Comparison of ENCODE assay signal across 13 cellular contexts in the genomic region with DNA sequence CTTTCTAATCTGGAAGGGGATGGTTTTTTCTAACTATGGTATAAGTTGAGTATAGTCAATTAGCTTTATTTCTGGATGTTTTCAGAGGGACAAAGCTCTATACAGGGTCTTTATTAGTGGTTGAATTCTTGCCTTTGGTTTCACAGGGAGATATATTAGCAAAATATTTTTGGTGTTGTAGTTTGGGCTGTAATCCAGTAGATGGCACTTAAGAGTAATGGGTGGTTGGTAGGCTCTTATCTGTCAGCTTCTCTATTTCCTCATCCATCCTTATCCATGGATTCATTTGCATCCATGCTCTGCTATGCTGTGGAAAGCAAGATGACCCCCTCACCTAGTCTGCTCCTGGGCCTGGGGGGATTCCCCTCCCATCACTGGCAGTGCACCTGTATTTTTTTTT.
DNase-seq lines count a peak whose midpoint lies in the region; ATAC-seq and TF ChIP-seq lines count a peak whose summit lies in the region.
"Had no signal": no experiment of that assay in that cellular context is flagged by ENCODE, and none has a peak within 500 bp of the region (broad histone marks: within the 10 kb centered on the region; RNA-seq: fewer than 3 reads in every experiment).

No MANE protein-coding gene starts in this region.

- BruUV-seq in A673 (replicated peaks; lab: Mats Ljungman, UMichigan): no TSS peak

- no peak overlapping the region for H3K27ac ChIP-seq in A673 (ENCODE audit: low read depth, low read length, poor library complexity, severe bottlenecking)
- no peak overlapping the region for H3K27ac ChIP-seq in brain microvascular endothelial cell

- TF ChIP-seq CTCF in A673 (conservative IDR thresholded peaks at IDR 0.05; ENCODE audit: low read depth, low read length): peak; percentile 26; the same call in 1 of the 2 replicates
- TF ChIP-seq CTCF in brain microvascular endothelial cell (IDR thresholded peaks at IDR 0.05; ENCODE audit: low read depth, low read length, missing control alignments): peak; percentile 40

- peak; percentile 73 for ATAC-seq in GM21367 (IDR thresholded peaks at IDR 0.05; ENCODE audit: unreplicated experiment)
- no peak for ATAC-seq in HG03108 (IDR thresholded peaks at IDR 0.05; ENCODE audit: unreplicated experiment)

- no peaks in the 10 kb centered on the region for H3K36me3 ChIP-seq in A673 (ENCODE audit: insufficient read depth, low read length, poor library complexity, severe bottlenecking)
- H3K36me3 ChIP-seq in brain microvascular endothelial cell (replicated peaks): no peaks in the 10 kb centered on the region

- H3K27me3 ChIP-seq in A673 (replicated peaks; ENCODE audit: insufficient read depth, low read depth, low read length, poor library complexity): no peaks in the 10 kb centered on the region
- H3K27me3 ChIP-seq in brain microvascular endothelial cell (replicated peaks): no peaks in the 10 kb centered on the region

- in situ Hi-C loops in brain microvascular endothelial cell (cut with HindIII; ENCODE audit: low pct_ligation_motif_present, low sequenced_read_pairs): no loop called here

- CTCF ChIA-PET in A673 (lab: Charles Lee): no interaction called here

- DNase-seq in A673 (ENCODE audit: low spot score) (peak; percentile 15), NCI-H1694 (lab: John Stamatoyannopoulos, UW) (peak; percentile 26), brain microvascular endothelial cell (peak; percentile 14), cardiac septum (ENCODE audit: low spot score) (no peak), foreskin melanocyte (no peak), midbrain (lab: John Stamatoyannopoulos, UW) (no peak)
- DNase-seq: activated CD4-positive, alpha-beta T cell treated with anti-CD3 and anti-CD28 coated beads for 48 hours; cortex of kidney; NCI-H1105 treated with DMSO at 0.1 percent for 48 hours had no signal

- H3K4me3 ChIP-seq in A673 (ENCODE audit: low read depth, low read length, poor library complexity, severe bottlenecking) (no peak overlapping the region), brain microvascular endothelial cell (ENCODE audit: low read depth, low read length) (no peak overlapping the region)
- H3K4me3 ChIP-seq: lung had no signal

- intact Hi-C loops in A673 (cut with micrococcal nuclease; ENCODE audit: unreplicated experiment) (no loop called here), cardiac septum (cut with DNase I) (no loop called here)

- peaks cover 10% of the 10 kb centered on the region for H3K9me3 ChIP-seq in A673 (ENCODE audit: low read depth, low read length, poor library complexity, severe bottlenecking)

- POLR2A ChIA-PET in A673 (lab: Charles Lee; ENCODE audit: low non-redundant PET): no interaction called here

- no peaks in the 10 kb centered on the region for H3K4me1 ChIP-seq in A673 (ENCODE audit: insufficient read depth, low read length, poor library complexity, severe bottlenecking)
- H3K4me1 ChIP-seq: Caco-2 had no signal

Comparison
In these comparisons a context has a peak if more than half of its experiments do, and no peak if none do; other contexts are left out.
1. DNase-seq: peak in A673 (single experiment), NCI-H1694 (single experiment) and brain microvascular endothelial cell (single experiment); none in cardiac septum (single experiment), foreskin melanocyte (single experiment) and midbrain (single experiment).